In genomic region chr6:44049163-44049988, GRCh38 we compare ENCODE assay signal across 10 cellular contexts.
DNase-seq lines count a peak whose midpoint lies in the region; ATAC-seq, FAIRE-seq and TF ChIP-seq lines count a peak whose summit lies in the region.
"Had no signal": no experiment of that assay in that cellular context is flagged by ENCODE, and none has a peak within 500 bp of the region (broad histone marks: within the 10 kb centered on the region; RNA-seq: fewer than 3 reads in every experiment).

No MANE protein-coding gene starts in this region.

- CTCF ChIA-PET in HepG2 (lab: Yijun Ruan, JAX; ENCODE audit: low intra/inter-chr PET ratio, low total read pairs) = no interaction called here
- CTCF ChIA-PET in CD4-positive, alpha-beta T cell (lab: Charles Lee) = no interaction called here

- H3K4me1 Mint-ChIP-seq in activated naive CD8-positive, alpha-beta T cell treated with anti-CD3 and anti-CD28 coated beads, Interleukin-2, amount 50 U/mL, for 24 hours = peaks cover 9% of the 10 kb centered on the region
- H3K4me1 Mint-ChIP-seq in CD4-positive, alpha-beta T cell (ENCODE audit: low read depth) = no peaks in the 10 kb centered on the region
- no peaks in the 10 kb centered on the region for H3K4me1 Mint-ChIP-seq in activated T-cell treated with anti-CD3 and anti-CD28 coated beads, Interleukin-2, amount 50 U/mL, for 4 hours (ENCODE audit: low read depth)

- no peaks in the 10 kb centered on the region for H3K79me2 ChIP-seq in HepG2 (ENCODE audit: insufficient read depth, low read length)

- POLR2A ChIA-PET in HepG2 (lab: Yijun Ruan, JAX) = no interaction called here
- POLR2A ChIA-PET in CD4-positive, alpha-beta T cell (lab: Charles Lee) = no interaction called here

- H3K4me3 Mint-ChIP-seq in activated naive CD8-positive, alpha-beta T cell treated with anti-CD3 and anti-CD28 coated beads, Interleukin-2, amount 50 U/mL, for 24 hours = no peak overlapping the region
- H3K4me3 Mint-ChIP-seq in CD4-positive, alpha-beta T cell = no peak overlapping the region
- H3K4me3 Mint-ChIP-seq in activated T-cell treated with anti-CD3 and anti-CD28 coated beads, Interleukin-2, amount 50 U/mL, for 4 hours = no peak overlapping the region

- H3K36me3 Mint-ChIP-seq in activated naive CD8-positive, alpha-beta T cell treated with anti-CD3 and anti-CD28 coated beads, Interleukin-2, amount 50 U/mL, for 24 hours (ENCODE audit: low read depth) = no peaks in the 10 kb centered on the region
- H3K36me3 Mint-ChIP-seq in CD4-positive, alpha-beta T cell (ENCODE audit: low read depth) = no peaks in the 10 kb centered on the region
- no peaks in the 10 kb centered on the region for H3K36me3 Mint-ChIP-seq in activated T-cell treated with anti-CD3 and anti-CD28 coated beads, Interleukin-2, amount 50 U/mL, for 4 hours (ENCODE audit: insufficient read depth)

- peak; percentile 41 for DNase-seq in CD1c-positive myeloid dendritic cell (ENCODE audit: extremely low spot score)
- DNase-seq in H4 (ENCODE audit: low spot score) = peak; percentile 81
- DNase-seq in activated naive CD8-positive, alpha-beta T cell treated with anti-CD3 and anti-CD28 coated beads, Interleukin-2, amount 50 U/mL, for 24 hours = no peak
- DNase-seq in HepG2 (ENCODE audit: low spot score) = no peak
- DNase-seq in H7 = no peak
- no peak for DNase-seq in NCI-H345 (lab: John Stamatoyannopoulos, UW)
- no peak for DNase-seq in CD4-positive, alpha-beta T cell
- no peak for DNase-seq in activated T-cell treated with anti-CD3 and anti-CD28 coated beads, Interleukin-2, amount 50 U/mL, for 4 hours
- DNase-seq: DMS 273 treated with DMSO at 0.1 percent for 48 hours had no signal

- no peaks in the 10 kb centered on the region for H4K20me1 ChIP-seq in HepG2 (ENCODE audit: insufficient read depth, low read length)

- H3K27ac ChIP-seq in HepG2 (ENCODE audit: extremely low read length, insufficient read depth, low read length) = no peak overlapping the region
- H3K27ac ChIP-seq in CD4-positive, alpha-beta T cell (ENCODE audit: low read depth, low read length) = no peak overlapping the region

- H3K9ac ChIP-seq in HepG2 (ENCODE audit: insufficient read depth, low read depth, low read length) = no peak overlapping the region

- peaks cover 0 to 37% of the 10 kb centered on the region in 2 experiments; a peak in 2 of 5 replicates for H3K27me3 ChIP-seq in HepG2 (ENCODE audit: control insufficient read depth in 1 of 2, insufficient read depth in 2 of 2, low read length in 2 of 2)
- no peaks in the 10 kb centered on the region for H3K27me3 ChIP-seq in H7 (ENCODE audit: control insufficient read depth, insufficient read depth, low read length)
- H3K27me3 ChIP-seq in CD4-positive, alpha-beta T cell (ENCODE audit: control insufficient read depth, insufficient read depth, low read length) = no peaks in the 10 kb centered on the region

- H3K4me3 ChIP-seq in HepG2 (replicated peaks in 1 of 3; ENCODE audit: insufficient read depth in 1 of 3, low read depth in 2 of 3, low read length in 3 of 3) (no peak overlapping the region), H7 (ENCODE audit: insufficient read depth, low read depth, low read length) (no peak overlapping the region)

- FAIRE-seq in HepG2 (lab: Jason Lieb, UNC) = no peak
- FAIRE-seq: islet of Langerhans had no signal

- no peak for TF ChIP-seq CTCF in HepG2 (CRISPR knock-in tag; IDR thresholded peaks at IDR 0.05)
- no peak for TF ChIP-seq CTCF in CD4-positive, alpha-beta T cell (IDR thresholded peaks at IDR 0.05)

- H2AFZ ChIP-seq in HepG2 (ENCODE audit: low read length) = no peak overlapping the region

- TF ChIP-seq EP300 in HepG2 (IDR thresholded peaks at IDR 0.05; ENCODE audit: low read depth in 2 of 2, low read length in 2 of 2) (no peak), HepG2 (CRISPR knock-in tag; IDR thresholded peaks at IDR 0.05; ENCODE audit: borderline replicate concordance) (no peak)

- no TSS peak for BruUV-seq in HepG2 (replicated peaks; lab: Mats Ljungman, UMichigan)

- no peak overlapping the region for H3K27ac Mint-ChIP-seq in activated naive CD8-positive, alpha-beta T cell treated with anti-CD3 and anti-CD28 coated beads, Interleukin-2, amount 50 U/mL, for 24 hours
- no peak overlapping the region for H3K27ac Mint-ChIP-seq in CD4-positive, alpha-beta T cell

- H3K9me3 ChIP-seq in HepG2 (ENCODE audit: low read length) = no peaks in the 10 kb centered on the region
- H3K9me3 ChIP-seq in CD4-positive, alpha-beta T cell (ENCODE audit: control insufficient read depth, low read length) = no peaks in the 10 kb centered on the region

- intact Hi-C loops in HepG2 (cut with micrococcal nuclease; ENCODE audit: unreplicated experiment) = no loop called here
- intact Hi-C loops in CD4-positive, alpha-beta T cell (cut with DNase I, micrococcal nuclease) = no loop called here

- no peak for TF ChIP-seq RAD21 in HepG2 (CRISPR knock-in tag; IDR thresholded peaks at IDR 0.05)

- peaks cover 2% of the 10 kb centered on the region for H3K27me3 Mint-ChIP-seq in activated naive CD8-positive, alpha-beta T cell treated with anti-CD3 and anti-CD28 coated beads, Interleukin-2, amount 50 U/mL, for 24 hours
- no peaks in the 10 kb centered on the region for H3K27me3 Mint-ChIP-seq in CD4-positive, alpha-beta T cell
- no peaks in the 10 kb centered on the region for H3K27me3 Mint-ChIP-seq in activated T-cell treated with anti-CD3 and anti-CD28 coated beads, Interleukin-2, amount 50 U/mL, for 4 hours (ENCODE audit: low read depth)

- H3K4me2 ChIP-seq in HepG2 (ENCODE audit: low read depth, low read length) = peak overlapping the region; percentile 1; the same call in 1 of the 2 replicates

- WGBS in HepG2 (ENCODE audit: low lambda C conversion rate) = 7% methylated on average over 6 of the region's 6 CpGs

- H3K9me3 Mint-ChIP-seq in activated naive CD8-positive, alpha-beta T cell treated with anti-CD3 and anti-CD28 coated beads, Interleukin-2, amount 50 U/mL, for 24 hours = no peaks in the 10 kb centered on the region
- H3K9me3 Mint-ChIP-seq in CD4-positive, alpha-beta T cell = no peaks in the 10 kb centered on the region
- no peaks in the 10 kb centered on the region for H3K9me3 Mint-ChIP-seq in activated T-cell treated with anti-CD3 and anti-CD28 coated beads, Interleukin-2, amount 50 U/mL, for 4 hours

- H3K4me1 ChIP-seq in HepG2 (ENCODE audit: insufficient read depth, low read length) = peaks cover 50% of the 10 kb centered on the region

- H3K36me3 ChIP-seq in HepG2 (replicated peaks in 1 of 2; ENCODE audit: control insufficient read depth in 1 of 2, insufficient read depth in 2 of 2, low read length in 2 of 2) (no peaks in the 10 kb centered on the region), H7 (replicated peaks; ENCODE audit: control insufficient read depth, insufficient read depth, low read length) (no peaks in the 10 kb centered on the region)

- TF ChIP-seq POLR2A in HepG2 (IDR thresholded peaks at IDR 0.05; ENCODE audit: insufficient read depth in 1 of 2, low read depth in 2 of 2, low read length in 2 of 2) = no peak

- peak; percentile 84 for ATAC-seq in activated naive CD8-positive, alpha-beta T cell treated with anti-CD3 and anti-CD28 coated beads, Interleukin-2, amount 50 U/mL, for 24 hours
- no peak for ATAC-seq in HepG2
- no peak for ATAC-seq in CD4-positive, alpha-beta T cell (ENCODE audit: poor library complexity)
- no peak for ATAC-seq in activated T-cell treated with anti-CD3 and anti-CD28 coated beads, Interleukin-2, amount 50 U/mL, for 4 hours

- in situ Hi-C loops in HepG2 (cut with HindIII; ENCODE audit: extremely low pct_ligation_motif_present, low pct_unique_long_range_greater_than_20kb) = no loop called here

TF ChIP-seq in HepG2, 621 proteins besides CTCF, POLR2A, EP300 and RAD21 (continues in another document):
- TF ChIP-seq, protein P1, sequence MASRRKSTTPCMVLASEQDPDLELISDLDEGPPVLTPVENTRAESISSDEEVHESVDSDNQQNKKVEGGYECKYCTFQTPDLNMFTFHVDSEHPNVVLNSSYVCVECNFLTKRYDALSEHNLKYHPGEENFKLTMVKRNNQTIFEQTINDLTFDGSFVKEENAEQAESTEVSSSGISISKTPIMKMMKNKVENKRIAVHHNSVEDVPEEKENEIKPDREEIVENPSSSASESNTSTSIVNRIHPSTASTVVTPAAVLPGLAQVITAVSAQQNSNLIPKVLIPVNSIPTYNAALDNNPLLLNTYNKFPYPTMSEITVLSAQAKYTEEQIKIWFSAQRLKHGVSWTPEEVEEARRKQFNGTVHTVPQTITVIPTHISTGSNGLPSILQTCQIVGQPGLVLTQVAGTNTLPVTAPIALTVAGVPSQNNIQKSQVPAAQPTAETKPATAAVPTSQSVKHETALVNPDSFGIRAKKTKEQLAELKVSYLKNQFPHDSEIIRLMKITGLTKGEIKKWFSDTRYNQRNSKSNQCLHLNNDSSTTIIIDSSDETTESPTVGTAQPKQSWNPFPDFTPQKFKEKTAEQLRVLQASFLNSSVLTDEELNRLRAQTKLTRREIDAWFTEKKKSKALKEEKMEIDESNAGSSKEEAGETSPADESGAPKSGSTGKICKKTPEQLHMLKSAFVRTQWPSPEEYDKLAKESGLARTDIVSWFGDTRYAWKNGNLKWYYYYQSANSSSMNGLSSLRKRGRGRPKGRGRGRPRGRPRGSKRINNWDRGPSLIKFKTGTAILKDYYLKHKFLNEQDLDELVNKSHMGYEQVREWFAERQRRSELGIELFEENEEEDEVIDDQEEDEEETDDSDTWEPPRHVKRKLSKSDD (CRISPR knock-in tag; IDR thresholded peaks at IDR 0.05; ENCODE audit: low read depth) = no peak
- TF ChIP-seq KDM5B (CRISPR knock-in tag; IDR thresholded peaks at IDR 0.05; ENCODE audit: borderline replicate concordance) = 0 out of 2 replicates have a peak, but pooled peaks have one; percentile 15
- TF ChIP-seq SRY (CRISPR knock-in tag; IDR thresholded peaks at IDR 0.05) = 0 out of 2 replicates have a peak, but pooled peaks have one; percentile 46
- TF ChIP-seq ZNF354B (CRISPR knock-in tag; IDR thresholded peaks at IDR 0.05) = no peak
- 0 out of 2 replicates have a peak, but pooled peaks have one; percentile 44 for TF ChIP-seq ARID2 (CRISPR knock-in tag; IDR thresholded peaks at IDR 0.05; ENCODE audit: borderline replicate concordance)

Comparison
In these comparisons a context has a peak if more than half of its experiments do, and no peak if none do; other contexts are left out.
1. DNase-seq: peak in CD1c-positive myeloid dendritic cell (single experiment) and H4 (single experiment); none in activated naive CD8-positive, alpha-beta T cell treated with anti-CD3 and anti-CD28 coated beads, Interleukin-2, amount 50 U/mL, for 24 hours (single experiment), HepG2 (single experiment), H7 (single experiment), NCI-H345 (single experiment), CD4-positive, alpha-beta T cell (0 of 10) and activated T-cell treated with anti-CD3 and anti-CD28 coated beads, Interleukin-2, amount 50 U/mL, for 4 hours (single experiment).